31 cellular contexts compared by ENCODE assay signal in the genomic region with DNA sequence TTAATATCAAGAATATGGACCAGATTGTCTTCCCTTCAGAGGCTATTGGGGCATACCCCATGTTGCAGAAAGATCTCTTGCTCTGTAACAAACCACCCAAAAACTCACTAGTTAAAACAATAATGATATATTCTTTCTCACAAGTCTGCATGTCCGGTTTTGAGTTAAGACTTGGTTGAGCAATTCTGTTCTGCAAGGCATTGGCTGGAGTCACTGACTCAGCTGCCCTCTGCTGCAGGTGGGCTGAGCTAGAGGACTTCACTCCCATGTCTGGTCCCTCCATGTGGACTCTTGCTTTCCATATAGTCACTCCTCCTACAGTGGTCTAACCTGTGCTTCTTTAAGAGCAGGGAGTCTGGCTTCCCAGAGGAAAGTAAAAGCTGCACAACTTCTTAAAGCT.
"Had no signal": no experiment of that assay in that cellular context is flagged by ENCODE, and none has a peak within 500 bp of the region (broad histone marks: within the 10 kb centered on the region; RNA-seq: fewer than 3 reads in every experiment).

No MANE protein-coding gene starts in this region.

- H3K27me3 ChIP-seq: ascending aorta, cardiac muscle cell had no signal

- H3K4me3 ChIP-seq: ascending aorta, cardiac muscle cell had no signal

- ATAC-seq: activated CD4-positive, alpha-beta T cell treated with anti-CD3 and anti-CD28 coated beads for 36 hours; activated CD4-positive, CD25-positive, alpha-beta regulatory T cell treated with anti-CD3 and anti-CD28 coated beads, Interleukin-2, amount 50 U/mL, for 24 hours; activated CD8-positive, alpha-beta memory T cell treated with anti-CD3 and anti-CD28 coated beads, Interleukin-2, amount 10 ng/mL, durations not matched to agents 7 days and 5 days; activated CD8-positive, alpha-beta T cell treated with anti-CD3 and anti-CD28 coated beads, Interleukin-2, amount 10 ng/mL, durations not matched to agents 7 days and 5 days; activated naive CD8-positive, alpha-beta T cell treated with anti-CD3 and anti-CD28 coated beads, Interleukin-2, amount 50 U/mL, for 24 hours; WTC11 had no signal

- DNase-seq: activated CD4-positive, alpha-beta memory T cell treated with anti-CD3 and anti-CD28 coated beads, Interleukin-2, amount 10 ng/mL, durations not matched to agents 7 days and 5 days; activated CD4-positive, alpha-beta T cell treated with anti-CD3 and anti-CD28 coated beads for 1 hour; activated CD4-positive, alpha-beta T cell treated with anti-CD3 and anti-CD28 coated beads for 36 hours; activated CD4-positive, alpha-beta T cell treated with anti-CD3 and anti-CD28 coated beads for 48 hours; activated CD4-positive, alpha-beta T cell treated with anti-CD3 and anti-CD28 coated beads, Interleukin-2, amount 10 ng/mL, durations not matched to agents 7 days and 5 days; activated CD4-positive, alpha-beta T cell treated with anti-CD3 and anti-CD28 coated beads, Interleukin-2, amount 50 U/mL, for 48 hours; activated CD4-positive, CD25-positive, alpha-beta regulatory T cell; activated CD8-positive, alpha-beta memory T cell treated with anti-CD3 and anti-CD28 coated beads for 24 hours; activated CD8-positive, alpha-beta memory T cell treated with anti-CD3 and anti-CD28 coated beads, Interleukin-2, amount 10 ng/mL, durations not matched to agents 7 days and 5 days; activated CD8-positive, alpha-beta memory T cell treated with anti-CD3 and anti-CD28 coated beads, Interleukin-2, amount 50 U/mL, for 48 hours; activated CD8-positive, alpha-beta T cell treated with anti-CD3 and anti-CD28 coated beads, Interleukin-2, amount 10 ng/mL, durations not matched to agents 7 days and 5 days; activated effector memory CD4-positive, alpha-beta T cell treated with Interleukin-2 at 50 U/mL for 16 hours; activated gamma-delta T cell; activated naive CD4-positive, alpha-beta T cell treated with anti-CD3 and anti-CD28 coated beads, Interleukin-2, amount 10 ng/mL, durations not matched to agents 7 days and 5 days; activated naive CD4-positive, alpha-beta T cell treated with Interleukin-2 at 50 U/mL for 16 hours; activated naive CD8-positive, alpha-beta T cell treated with anti-CD3 and anti-CD28 coated beads, Interleukin-2, amount 10 ng/mL, durations not matched to agents 7 days and 5 days; activated naive CD8-positive, alpha-beta T cell treated with anti-CD3 and anti-CD28 coated beads, Interleukin-2, amount 50 U/mL, for 24 hours; activated T-cell treated with anti-CD3 and anti-CD28 coated beads, Interleukin-2, amount 50 U/mL, for 24 hours; activated T-cell treated with anti-CD3 and anti-CD28 coated beads, Interleukin-2, amount 50 U/mL, for 48 hours; amniotic stem cell; anterior cingulate cortex; caudate nucleus; cerebellar nuclear complex; T-helper 1 cell; T-helper 2 cell; T-helper 9 cell; WERI-Rb-1 had no signal

- H3K9me3 ChIP-seq: ascending aorta had no signal

- H3K27ac ChIP-seq: ascending aorta, cardiac muscle cell, WERI-Rb-1 had no signal

- H3K36me3 ChIP-seq: ascending aorta, cardiac muscle cell, WERI-Rb-1 had no signal
